16 cellular contexts compared by ENCODE assay signal in genomic region chr14:95763032-95763431, GRCh38. TPM values are rescaled to one million over a fixed set of nuclear protein-coding genes. Genes with fewer than 3 reads are reported as not detected.
"Had no signal": no experiment of that assay in that cellular context is flagged by ENCODE, and none has a peak within 500 bp of the region (broad histone marks: within the 10 kb centered on the region; RNA-seq: fewer than 3 reads in every experiment).

No MANE protein-coding gene starts in this region.

RNA-seq across cellular contexts. Expression of gene TCL1A, which starts 49.1 kb away (rescaled TPM):
- total RNA-seq: activated naive CD4-positive, alpha-beta T cell treated with anti-CD3 and anti-CD28 coated beads for 36 hours; activated naive CD4-positive, alpha-beta T cell treated with anti-CD3 and anti-CD28 coated beads, Interleukin-2, amount 50 U/mL, for 72 hours; activated T-helper 1 cell treated with anti-CD3 and anti-CD28 coated beads, Interleukin-12 subunit alpha, Interleukin-12 subunit beta, Interleukin-2, Interleukin-4 antibody, amounts not matched to agents 30 ng/mL and 10 ng/mL and 1 ng/mL, durations not matched to agents 14 hours and 24 hours and 36 hours; activated T-helper 17 cell treated with anti-CD3 and anti-CD28 coated beads, Interleukin-2, amount 50 U/mL, for 72 hours; activated T-helper 2 cell treated with anti-CD3 and anti-CD28 coated beads, Interferon-gamma antibody, Interleukin-2, Interleukin-4, amounts not matched to agents 10 μg/mL and 5 μg/mL and 100 μg/mL, durations not matched to agents 14 hours and 24 hours and 36 hours; aorta; ascending aorta; astrocyte; body of pancreas; breast epithelium; bronchial epithelial cell; cardiac muscle cell; cardiac septum; cerebellum; chondrocyte had no signal
- polyA plus RNA-seq: adrenal gland, aorta, cardiac muscle cell had no signal
